In genomic region chr11:119516060-119516459, GRCh38 we compare ENCODE assay signal across 24 cellular contexts.
"Had no signal": no experiment of that assay in that cellular context is flagged by ENCODE, and none has a peak within 500 bp of the region (broad histone marks: within the 10 kb centered on the region; RNA-seq: fewer than 3 reads in every experiment).

No MANE protein-coding gene starts in this region.

- H3K4me3 ChIP-seq: heart right ventricle, lower lobe of right lung, pancreas, right lobe of liver, thoracic aorta, tibial nerve, upper lobe of left lung had no signal

- ATAC-seq: esophagus mucosa; heart right ventricle; left colon; left ventricle myocardium superior; lower lobe of right lung; naive thymus-derived CD8-positive, alpha-beta T cell; pancreas; right lobe of liver; stimulated activated naive B cell treated with anti-CD40 and anti-IgM and Interleukin-4, amounts not matched to agents 10 μg/mL and 1 μg/mL and 100 μg/mL, for 72 hours had no signal

- H3K9me3 ChIP-seq: heart right ventricle, lower lobe of right lung, pancreas, right lobe of liver, thoracic aorta, tibial nerve, upper lobe of left lung had no signal

- H3K36me3 ChIP-seq: heart right ventricle, lower lobe of right lung, pancreas, right lobe of liver, thoracic aorta, tibial nerve, upper lobe of left lung had no signal

- H3K27me3 ChIP-seq: pancreas, right lobe of liver, upper lobe of left lung had no signal

- H3K27ac ChIP-seq: epithelial cell of prostate, heart right ventricle, lower lobe of right lung, pancreas, right lobe of liver, thoracic aorta, tibial nerve, upper lobe of left lung had no signal

- H3K4me1 ChIP-seq: heart right ventricle, lower lobe of right lung, pancreas, right lobe of liver, tibial nerve, upper lobe of left lung had no signal

- DNase-seq: effector CD8-positive, alpha-beta T cell; endodermal cell; foreskin melanocyte; glutamatergic neuron; heart right ventricle; hippocampal formation; islet precursor cell; kidney glomerular epithelial cell; left colon; left ventricle myocardium superior; lower lobe of right lung; naive thymus-derived CD8-positive, alpha-beta T cell; nephron progenitor cell; pancreas; right lobe of liver; small intestine; stimulated activated CD4-positive, alpha-beta T cell treated with anti-CD3 and anti-CD28 coated beads, Interleukin-15, amount 100 ng/mL, for 24 hours; stimulated activated CD4-positive, alpha-beta T cell treated with anti-CD3 and anti-CD28 coated beads, Interleukin-2, amount 100 ng/mL, for 48 hours; stimulated activated naive B cell treated with anti-CD40 and anti-IgM and Interleukin-4, amounts not matched to agents 10 μg/mL and 1 μg/mL and 100 μg/mL, for 72 hours; upper lobe of left lung had no signal
